Comparison of ENCODE assay signal across 10 cellular contexts in the genomic region with DNA sequence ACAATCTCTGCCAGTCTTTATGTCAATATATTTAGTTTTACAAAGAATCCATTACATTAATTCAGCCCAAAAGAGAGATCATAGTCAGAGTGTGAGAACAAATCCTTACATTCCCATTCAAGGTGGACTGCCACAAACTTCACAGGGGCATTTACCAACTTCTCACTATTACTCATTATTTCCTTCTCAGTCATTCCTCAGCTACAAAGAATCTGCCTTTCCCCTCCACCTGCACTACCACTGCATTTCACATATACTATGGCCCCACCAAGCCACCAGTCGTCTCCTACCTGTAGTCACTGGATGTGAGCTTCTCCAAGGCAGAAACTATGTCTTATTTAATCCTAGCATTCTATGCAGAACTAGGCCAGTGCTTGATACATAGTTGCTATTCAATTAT.
DNase-seq lines count a peak whose midpoint lies in the region; ATAC-seq and TF ChIP-seq lines count a peak whose summit lies in the region.
"Had no signal": no experiment of that assay in that cellular context is flagged by ENCODE, and none has a peak within 500 bp of the region (broad histone marks: within the 10 kb centered on the region; RNA-seq: fewer than 3 reads in every experiment).

No MANE protein-coding gene starts in this region.

- TF ChIP-seq POLR2A in vagina (IDR thresholded peaks at IDR 0.05) = no peak

- no peaks in the 10 kb centered on the region for H3K9me2 ChIP-seq in DOHH2 (replicated peaks; ENCODE audit: control insufficient read depth, low read length)

- H3K9me3 Mint-ChIP-seq in T-helper 1 cell treated with Interleukin-12 subunit alpha and Interleukin-12 subunit beta and Interleukin-4 antibody, amounts not matched to agents 30 μg/mL and 1 μg/mL, for 36 hours = no peaks in the 10 kb centered on the region
- H3K9me3 Mint-ChIP-seq: CD8-positive, alpha-beta T cell had no signal

- H3K36me3 ChIP-seq in DOHH2 (ENCODE audit: control insufficient read depth, low read length) (peaks cover 56% of the 10 kb centered on the region), vagina (no peaks in the 10 kb centered on the region)

- peaks cover 35% of the 10 kb centered on the region for H3K4me1 ChIP-seq in DOHH2 (ENCODE audit: control insufficient read depth, low read length)
- H3K4me1 ChIP-seq in vagina = no peaks in the 10 kb centered on the region

- H3K27me3 ChIP-seq in DOHH2 (ENCODE audit: control insufficient read depth, low read length) = no peaks in the 10 kb centered on the region
- no peaks in the 10 kb centered on the region for H3K27me3 ChIP-seq in vagina

- peak overlapping the region; percentile 32; the same call in 1 of the 2 replicates for H3K4me3 ChIP-seq in DOHH2 (ENCODE audit: low read length)
- H3K4me3 ChIP-seq in vagina = no peak overlapping the region

- H3K36me3 Mint-ChIP-seq in T-helper 1 cell treated with Interleukin-12 subunit alpha and Interleukin-12 subunit beta and Interleukin-4 antibody, amounts not matched to agents 30 μg/mL and 1 μg/mL, for 36 hours (ENCODE audit: low read depth) = no peaks in the 10 kb centered on the region
- H3K36me3 Mint-ChIP-seq: CD8-positive, alpha-beta T cell had no signal

- H3K27ac ChIP-seq in DOHH2 (ENCODE audit: low read depth, low read length) = peak overlapping the region; percentile 66
- no peak overlapping the region for H3K27ac ChIP-seq in vagina

- H3K4me1 Mint-ChIP-seq in T-helper 1 cell treated with Interleukin-12 subunit alpha and Interleukin-12 subunit beta and Interleukin-4 antibody, amounts not matched to agents 30 μg/mL and 1 μg/mL, for 36 hours (ENCODE audit: low read depth) = peaks cover 18% of the 10 kb centered on the region
- H3K4me1 Mint-ChIP-seq: T-helper 17 cell had no signal

- peak overlapping the region; percentile 70 for H3K4me2 ChIP-seq in DOHH2 (ENCODE audit: low read length)

- ATAC-seq in GM19023 (IDR thresholded peaks at IDR 0.05; ENCODE audit: unreplicated experiment) (peak; percentile 59), HG02885 (IDR thresholded peaks at IDR 0.05; ENCODE audit: poor library complexity, unreplicated experiment) (peak; percentile 77)
- ATAC-seq: CD8-positive, alpha-beta T cell; T-helper 17 cell had no signal

- intact Hi-C loops in vagina (cut with DNase I) = loop anchor here (5.0 to 10.0 kb wide), 2 partner anchors 208 to 240 kb away; no protein-coding TSS in a partner anchor

- TF ChIP-seq CTCF in DOHH2 (IDR thresholded peaks at IDR 0.05; ENCODE audit: low read depth, low read length, poor library complexity, severe bottlenecking) (no peak), vagina (IDR thresholded peaks at IDR 0.05) (no peak)

- no peak for DNase-seq in vagina (ENCODE audit: extremely low spot score in 2 of 2)
- DNase-seq in DMS53 (lab: John Stamatoyannopoulos, UW) = no peak
- DNase-seq in cerebellar nuclear complex (lab: John Stamatoyannopoulos, UW) = no peak
- no peak for DNase-seq in ecto neural progenitor cell (ENCODE audit: low spot score)
- DNase-seq: CD8-positive, alpha-beta T cell; T-helper 17 cell had no signal

- H3F3A ChIP-seq in DOHH2 (ENCODE audit: control insufficient read depth, insufficient read depth) = peaks cover 33% of the 10 kb centered on the region

- H3K27ac Mint-ChIP-seq in T-helper 1 cell treated with Interleukin-12 subunit alpha and Interleukin-12 subunit beta and Interleukin-4 antibody, amounts not matched to agents 30 μg/mL and 1 μg/mL, for 36 hours = peak overlapping the region; percentile 35
- H3K27ac Mint-ChIP-seq: CD8-positive, alpha-beta T cell; T-helper 17 cell had no signal

- peaks cover 36% of the 10 kb centered on the region for H3K27me3 Mint-ChIP-seq in T-helper 1 cell treated with Interleukin-12 subunit alpha and Interleukin-12 subunit beta and Interleukin-4 antibody, amounts not matched to agents 30 μg/mL and 1 μg/mL, for 36 hours (ENCODE audit: low read depth)

- H4K20me1 ChIP-seq in DOHH2 (ENCODE audit: control insufficient read depth, insufficient read depth, low read depth, low read length) = no peaks in the 10 kb centered on the region; the same call in 1 of the 2 replicates

- H3K9me3 ChIP-seq in DOHH2 (ENCODE audit: control insufficient read depth, insufficient read depth, low read length) (no peaks in the 10 kb centered on the region), vagina (no peaks in the 10 kb centered on the region)

- H3K4me3 Mint-ChIP-seq in T-helper 1 cell treated with Interleukin-12 subunit alpha and Interleukin-12 subunit beta and Interleukin-4 antibody, amounts not matched to agents 30 μg/mL and 1 μg/mL, for 36 hours = no peak overlapping the region
- H3K4me3 Mint-ChIP-seq: CD8-positive, alpha-beta T cell; T-helper 17 cell had no signal

- H3K79me2 ChIP-seq in DOHH2 (ENCODE audit: control insufficient read depth, low read length) = peaks cover 59% of the 10 kb centered on the region
